22 cellular contexts compared by ENCODE assay signal in the genomic region with DNA sequence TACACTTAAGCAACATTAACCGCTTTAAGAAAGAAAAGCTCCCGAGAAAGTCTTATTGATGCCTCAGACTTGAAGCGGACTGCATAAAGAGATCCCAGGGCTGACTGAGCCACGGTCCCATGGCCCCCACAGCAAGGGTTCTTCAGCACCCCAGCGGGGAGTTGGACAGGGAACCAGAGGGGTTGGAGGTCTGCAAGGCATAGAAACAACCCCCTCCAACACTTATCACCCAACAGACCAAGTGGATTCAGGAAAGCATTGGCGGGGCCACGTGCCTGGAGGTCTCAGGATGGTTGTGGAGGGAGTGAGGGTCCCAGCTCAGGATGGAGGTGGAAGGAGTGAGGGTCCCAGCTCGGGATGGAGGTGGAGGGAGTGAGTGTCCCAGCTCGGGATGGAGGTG.
"Had no signal": no experiment of that assay in that cellular context is flagged by ENCODE, and none has a peak within 500 bp of the region (broad histone marks: within the 10 kb centered on the region; RNA-seq: fewer than 3 reads in every experiment).

No MANE protein-coding gene starts in this region.

- ATAC-seq: activated CD8-positive, alpha-beta memory T cell treated with anti-CD3 and anti-CD28 coated beads, Interleukin-2, amount 10 ng/mL, durations not matched to agents 7 days and 5 days; activated CD8-positive, alpha-beta T cell treated with anti-CD3 and anti-CD28 coated beads for 36 hours; activated naive CD8-positive, alpha-beta T cell treated with anti-CD3 and anti-CD28 coated beads, Interleukin-2, amount 50 U/mL, for 24 hours; left ventricle myocardium superior; natural killer cell treated with Interleukin-12 subunit alpha and Interleukin-12 subunit beta and Interleukin-15 and Interleukin-18, amount 100 ng/mL, for 72 hours; right lobe of liver had no signal

- DNase-seq: activated CD4-positive, alpha-beta T cell treated with anti-CD3 and anti-CD28 coated beads, Interleukin-2, amount 10 ng/mL, durations not matched to agents 7 days and 5 days; activated CD4-positive, CD25-positive, alpha-beta regulatory T cell treated with anti-CD3 and anti-CD28 coated beads, Interleukin-2, amount 50 U/mL, for 72 hours; activated CD8-positive, alpha-beta memory T cell treated with anti-CD3 and anti-CD28 coated beads, Interleukin-2, amount 10 ng/mL, durations not matched to agents 7 days and 5 days; activated CD8-positive, alpha-beta T cell treated with anti-CD3 and anti-CD28 coated beads for 36 hours; activated effector memory CD4-positive, alpha-beta T cell treated with anti-CD3 and anti-CD28 coated beads, Interleukin-2, amount 50 U/mL, for 16 hours; activated naive CD4-positive, alpha-beta T cell treated with anti-CD3 and anti-CD28 coated beads, Interleukin-2, amount 50 U/mL, for 16 hours; activated naive CD8-positive, alpha-beta T cell treated with anti-CD3 and anti-CD28 coated beads, Interleukin-2, amount 50 U/mL, for 24 hours; activated T-cell treated with anti-CD3 and anti-CD28 coated beads for 4 hours; cerebellar nuclear complex; effector CD4-positive, alpha-beta T cell; foreskin melanocyte; immature natural killer cell; kidney glomerular epithelial cell; left ventricle myocardium superior; small intestine; transverse colon had no signal

- H3K27me3 ChIP-seq: hepatocyte, neutrophil, right lobe of liver, transverse colon had no signal

- H3K27ac ChIP-seq: hepatocyte, neutrophil, parathyroid adenoma, right lobe of liver, transverse colon, WERI-Rb-1 had no signal

- H3K36me3 ChIP-seq: neutrophil, right lobe of liver, transverse colon, WERI-Rb-1 had no signal

- H3K9me3 ChIP-seq: neutrophil, right lobe of liver, transverse colon had no signal

- H3K4me1 ChIP-seq: parathyroid adenoma, right lobe of liver, transverse colon had no signal

- H3K4me3 ChIP-seq: hepatocyte, right lobe of liver, transverse colon had no signal
